ENCODE assay signal across 1 cellular context in the genomic region with DNA sequence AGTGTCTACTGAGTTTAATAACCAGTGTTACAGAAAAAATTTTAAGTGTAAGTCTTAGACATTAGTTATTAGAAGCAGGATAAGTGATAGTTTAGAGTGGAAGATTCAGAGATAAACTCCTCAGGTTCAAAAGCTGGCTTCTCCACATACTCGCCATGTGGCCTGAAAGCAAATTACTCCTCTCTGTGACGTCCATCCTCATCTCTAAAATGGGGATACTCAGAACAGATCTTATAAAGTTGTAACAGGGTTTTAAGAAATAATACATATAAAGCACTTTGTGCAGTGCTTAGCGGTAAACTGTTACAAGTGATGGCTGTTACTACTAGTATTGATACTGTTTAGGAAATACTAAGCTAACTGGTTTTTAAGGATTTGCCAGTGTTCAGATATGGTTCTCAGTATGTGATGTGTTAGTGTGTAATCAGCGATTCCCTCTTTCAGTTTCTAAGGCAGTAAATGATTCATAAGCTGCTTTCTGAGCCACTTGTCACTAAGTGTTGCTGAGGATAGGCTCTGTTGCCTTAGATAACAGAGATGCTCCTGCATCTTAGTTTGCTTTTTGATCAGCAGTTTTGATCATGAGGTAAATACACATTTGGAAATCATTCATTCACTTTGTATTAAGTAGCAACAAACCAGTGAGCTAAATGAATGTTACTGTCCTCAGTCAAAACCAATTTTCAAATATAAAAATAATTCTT.
TF ChIP-seq lines count a peak whose summit lies in the region.

No MANE protein-coding gene starts in this region.

TF ChIP-seq in SK-N-SH treated with all-trans-retinoic acid at 6 μM for 48 hours, 23 proteins besides CTCF, POLR2A, EP300 and RAD21 (continued from another document):
- TF ChIP-seq PATZ1 (CRISPR knock-in tag; IDR thresholded peaks at IDR 0.05; ENCODE audit: borderline replicate concordance), result no peak
